1 cellular context compared by ENCODE assay signal in genomic region chr3:101938262-101938847, GRCh38.
TF ChIP-seq lines count a peak whose summit lies in the region.

No MANE protein-coding gene starts in this region.

TF ChIP-seq in SK-N-SH, 30 proteins besides CTCF, POLR2A, EP300 and RAD21 (continued from another document):
- TF ChIP-seq, protein P1, sequence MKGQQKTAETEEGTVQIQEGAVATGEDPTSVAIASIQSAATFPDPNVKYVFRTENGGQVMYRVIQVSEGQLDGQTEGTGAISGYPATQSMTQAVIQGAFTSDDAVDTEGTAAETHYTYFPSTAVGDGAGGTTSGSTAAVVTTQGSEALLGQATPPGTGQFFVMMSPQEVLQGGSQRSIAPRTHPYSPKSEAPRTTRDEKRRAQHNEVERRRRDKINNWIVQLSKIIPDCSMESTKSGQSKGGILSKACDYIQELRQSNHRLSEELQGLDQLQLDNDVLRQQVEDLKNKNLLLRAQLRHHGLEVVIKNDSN (IDR thresholded peaks at IDR 0.05; ENCODE audit: borderline replicate concordance, low read depth), result no peak
TF ChIP-seq in SK-N-SH: peak in this region for 0.
